ENCODE assay signal across 36 cellular contexts in genomic region chr10:10544890-10545289, GRCh38.
"Had no signal": no experiment of that assay in that cellular context is flagged by ENCODE, and none has a peak within 500 bp of the region (broad histone marks: within the 10 kb centered on the region; RNA-seq: fewer than 3 reads in every experiment).

No MANE protein-coding gene starts in this region.

- H3K4me3 ChIP-seq: adrenal gland, body of pancreas, breast epithelium had no signal

- H3K36me3 ChIP-seq: adrenal gland, brain microvascular endothelial cell, breast epithelium had no signal

- H3K27ac Mint-ChIP-seq: activated B cell treated with CpG ODN at 0.5 μM for 24 hours; activated CD4-positive, alpha-beta memory T cell treated with anti-CD3 and anti-CD28 coated beads for 36 hours; activated CD4-positive, alpha-beta T cell treated with anti-CD3 and anti-CD28 coated beads, Interleukin-2, amount 10 ng/mL, durations not matched to agents 24 days and 14 days; activated CD8-positive, alpha-beta T cell treated with anti-CD3 and anti-CD28 coated beads for 36 hours; activated naive CD4-positive, alpha-beta T cell treated with anti-CD3 and anti-CD28 coated beads for 36 hours; activated naive CD4-positive, alpha-beta T cell treated with anti-CD3 and anti-CD28 coated beads, Interleukin-2, amount 50 U/mL, for 72 hours; activated naive CD8-positive, alpha-beta T cell treated with anti-CD3 and anti-CD28 coated beads for 36 hours; activated T-cell treated with anti-CD3 and anti-CD28 coated beads, Interleukin-2, amount 50 U/mL, for 72 hours; activated T-helper 1 cell treated with anti-CD3 and anti-CD28 coated beads, Interleukin-12 subunit alpha, Interleukin-12 subunit beta, Interleukin-2, Interleukin-4 antibody, amounts not matched to agents 30 ng/mL and 10 ng/mL and 1 ng/mL, durations not matched to agents 14 hours and 24 hours and 36 hours; activated T-helper 17 cell treated with anti-CD3 and anti-CD28 coated beads, Interleukin-2, amount 50 U/mL, for 72 hours; T-helper 1 cell treated with Interleukin-12 subunit alpha and Interleukin-12 subunit beta and Interleukin-4 antibody, amounts not matched to agents 30 μg/mL and 1 μg/mL, for 36 hours; T-helper 2 cell treated with Interferon-gamma antibody and Interleukin-4, amounts not matched to agents 5 μg/mL and 100 μg/mL, for 36 hours had no signal

- H3K9me3 ChIP-seq: adrenal gland, body of pancreas, breast epithelium had no signal

- H3K4me1 ChIP-seq: adrenal gland, body of pancreas, breast epithelium had no signal

- H3K9me3 Mint-ChIP-seq: activated B cell treated with CpG ODN at 0.5 μM for 24 hours; activated CD4-positive, alpha-beta memory T cell treated with anti-CD3 and anti-CD28 coated beads for 36 hours; activated CD4-positive, alpha-beta T cell treated with anti-CD3 and anti-CD28 coated beads, Interleukin-2, amount 10 ng/mL, durations not matched to agents 24 days and 14 days; activated CD8-positive, alpha-beta T cell treated with anti-CD3 and anti-CD28 coated beads for 36 hours; activated naive CD4-positive, alpha-beta T cell treated with anti-CD3 and anti-CD28 coated beads for 36 hours; activated naive CD8-positive, alpha-beta T cell treated with anti-CD3 and anti-CD28 coated beads for 36 hours; activated T-cell treated with anti-CD3 and anti-CD28 coated beads, Interleukin-2, amount 50 U/mL, for 4 hours; activated T-helper 17 cell treated with anti-CD3 and anti-CD28 coated beads, Interleukin-2, amount 50 U/mL, for 72 hours; T-helper 1 cell treated with Interleukin-12 subunit alpha and Interleukin-12 subunit beta and Interleukin-4 antibody, amounts not matched to agents 30 μg/mL and 1 μg/mL, for 36 hours; T-helper 2 cell treated with Interferon-gamma antibody and Interleukin-4, amounts not matched to agents 5 μg/mL and 100 μg/mL, for 36 hours had no signal

- H3K36me3 Mint-ChIP-seq: activated CD4-positive, alpha-beta memory T cell treated with anti-CD3 and anti-CD28 coated beads for 36 hours; activated naive CD4-positive, alpha-beta T cell treated with anti-CD3 and anti-CD28 coated beads, Interleukin-2, amount 50 U/mL, for 72 hours; activated naive CD8-positive, alpha-beta T cell treated with anti-CD3 and anti-CD28 coated beads for 36 hours had no signal

- H3K4me1 Mint-ChIP-seq: activated B cell treated with CpG ODN at 0.5 μM for 24 hours; activated CD4-positive, alpha-beta T cell treated with anti-CD3 and anti-CD28 coated beads, Interleukin-2, amount 10 ng/mL, durations not matched to agents 24 days and 14 days; activated naive CD8-positive, alpha-beta T cell treated with anti-CD3 and anti-CD28 coated beads for 36 hours; activated T-helper 17 cell treated with anti-CD3 and anti-CD28 coated beads, Interleukin-2, amount 50 U/mL, for 72 hours; central memory CD8-positive, alpha-beta T cell had no signal

- H3K27me3 Mint-ChIP-seq: activated B cell treated with CpG ODN at 0.5 μM for 24 hours; central memory CD8-positive, alpha-beta T cell had no signal

- DNase-seq: activated B cell treated with CpG ODN at 0.5 μM for 24 hours; activated CD4-positive, alpha-beta memory T cell treated with anti-CD3 and anti-CD28 coated beads for 36 hours; activated CD4-positive, alpha-beta T cell treated with anti-CD3 and anti-CD28 coated beads for 4 hours; activated CD4-positive, alpha-beta T cell treated with anti-CD3 and anti-CD28 coated beads, Interleukin-2, amount 10 ng/mL, durations not matched to agents 24 days and 14 days; activated CD4-positive, alpha-beta T cell treated with anti-CD3 and anti-CD28 coated beads, Interleukin-2, amount 50 U/mL, for 1 hour; activated CD4-positive, alpha-beta T cell treated with anti-CD3 and anti-CD28 coated beads, Interleukin-2, amount 50 U/mL, for 4 hours; activated CD4-positive, CD25-positive, alpha-beta regulatory T cell treated with anti-CD3 and anti-CD28 coated beads, Interleukin-2, amount 50 U/mL, for 72 hours; activated CD8-positive, alpha-beta memory T cell treated with anti-CD3 and anti-CD28 coated beads, Interleukin-2, amount 50 U/mL, for 4 hours; activated CD8-positive, alpha-beta T cell treated with anti-CD3 and anti-CD28 coated beads for 36 hours; activated effector memory CD4-positive, alpha-beta T cell treated with anti-CD3 and anti-CD28 coated beads, Interleukin-2, amount 50 U/mL, for 16 hours; activated gamma-delta T cell treated with Interleukin-2 at 50 U/mL for 16 hours; activated naive CD4-positive, alpha-beta T cell; activated naive CD4-positive, alpha-beta T cell treated with anti-CD3 and anti-CD28 coated beads for 36 hours; activated naive CD4-positive, alpha-beta T cell treated with anti-CD3 and anti-CD28 coated beads, Interleukin-2, amount 50 U/mL, for 16 hours; activated naive CD8-positive, alpha-beta T cell treated with anti-CD3 and anti-CD28 coated beads for 36 hours; activated T-cell treated with anti-CD3 and anti-CD28 coated beads for 4 hours; activated T-cell treated with anti-CD3 and anti-CD28 coated beads, Interleukin-2, amount 50 U/mL, for 1 hour; activated T-cell treated with anti-CD3 and anti-CD28 coated beads, Interleukin-2, amount 50 U/mL, for 4 hours; activated T-cell treated with anti-CD3 and anti-CD28 coated beads, Interleukin-2, amount 50 U/mL, for 72 hours; adrenal gland; amniotic stem cell; aorta; body of pancreas; brain microvascular endothelial cell; SW 1271; T-helper 1 cell; T-helper 2 cell; T-helper 9 cell had no signal

- H3K27ac ChIP-seq: adrenal gland, body of pancreas, brain microvascular endothelial cell, breast epithelium, VCaP had no signal

- H3K4me3 Mint-ChIP-seq: activated B cell treated with CpG ODN at 0.5 μM for 24 hours; activated CD4-positive, alpha-beta memory T cell treated with anti-CD3 and anti-CD28 coated beads for 36 hours; activated CD4-positive, alpha-beta T cell treated with anti-CD3 and anti-CD28 coated beads, Interleukin-2, amount 10 ng/mL, durations not matched to agents 24 days and 14 days; activated CD8-positive, alpha-beta T cell treated with anti-CD3 and anti-CD28 coated beads for 36 hours; activated naive CD4-positive, alpha-beta T cell treated with anti-CD3 and anti-CD28 coated beads for 36 hours; activated naive CD8-positive, alpha-beta T cell treated with anti-CD3 and anti-CD28 coated beads for 36 hours; activated T-cell treated with anti-CD3 and anti-CD28 coated beads, Interleukin-2, amount 50 U/mL, for 4 hours; activated T-cell treated with anti-CD3 and anti-CD28 coated beads, Interleukin-2, amount 50 U/mL, for 72 hours; activated T-helper 1 cell treated with anti-CD3 and anti-CD28 coated beads, Interleukin-12 subunit alpha, Interleukin-12 subunit beta, Interleukin-2, Interleukin-4 antibody, amounts not matched to agents 30 ng/mL and 10 ng/mL and 1 ng/mL, durations not matched to agents 14 hours and 24 hours and 36 hours; activated T-helper 17 cell treated with anti-CD3 and anti-CD28 coated beads, Interleukin-2, amount 50 U/mL, for 72 hours; central memory CD8-positive, alpha-beta T cell; T-helper 1 cell treated with Interleukin-12 subunit alpha and Interleukin-12 subunit beta and Interleukin-4 antibody, amounts not matched to agents 30 μg/mL and 1 μg/mL, for 36 hours; T-helper 2 cell treated with Interferon-gamma antibody and Interleukin-4, amounts not matched to agents 5 μg/mL and 100 μg/mL, for 36 hours had no signal

- H3K27me3 ChIP-seq: adrenal gland, body of pancreas, brain microvascular endothelial cell, breast epithelium had no signal
